In the genomic region with DNA sequence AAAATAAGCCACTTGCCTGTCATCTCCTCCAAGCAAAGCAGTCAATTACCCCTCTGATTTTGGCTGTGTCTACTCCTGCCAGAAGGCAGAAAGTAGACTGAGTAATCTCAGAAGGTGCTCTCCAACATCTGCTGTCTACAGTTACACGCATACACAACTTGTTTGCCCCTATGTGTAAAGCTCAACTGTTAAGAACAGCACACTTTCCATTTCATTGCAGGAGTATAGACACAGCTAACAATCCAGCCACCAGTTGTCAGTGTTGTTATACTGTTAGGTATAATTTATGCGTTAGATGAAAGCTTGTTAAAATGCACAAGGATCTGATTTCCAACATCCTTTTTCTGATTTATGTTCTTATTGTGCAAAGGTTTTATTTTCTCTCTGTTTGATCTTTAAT, we compare ENCODE assay signal across 1 cellular context.
TF ChIP-seq lines count a peak whose summit lies in the region.

No MANE protein-coding gene starts in this region.

TF ChIP-seq in HCT116, 20 proteins besides CTCF, POLR2A, EP300 and RAD21 (continued from another document):
- TF ChIP-seq, protein P1, sequence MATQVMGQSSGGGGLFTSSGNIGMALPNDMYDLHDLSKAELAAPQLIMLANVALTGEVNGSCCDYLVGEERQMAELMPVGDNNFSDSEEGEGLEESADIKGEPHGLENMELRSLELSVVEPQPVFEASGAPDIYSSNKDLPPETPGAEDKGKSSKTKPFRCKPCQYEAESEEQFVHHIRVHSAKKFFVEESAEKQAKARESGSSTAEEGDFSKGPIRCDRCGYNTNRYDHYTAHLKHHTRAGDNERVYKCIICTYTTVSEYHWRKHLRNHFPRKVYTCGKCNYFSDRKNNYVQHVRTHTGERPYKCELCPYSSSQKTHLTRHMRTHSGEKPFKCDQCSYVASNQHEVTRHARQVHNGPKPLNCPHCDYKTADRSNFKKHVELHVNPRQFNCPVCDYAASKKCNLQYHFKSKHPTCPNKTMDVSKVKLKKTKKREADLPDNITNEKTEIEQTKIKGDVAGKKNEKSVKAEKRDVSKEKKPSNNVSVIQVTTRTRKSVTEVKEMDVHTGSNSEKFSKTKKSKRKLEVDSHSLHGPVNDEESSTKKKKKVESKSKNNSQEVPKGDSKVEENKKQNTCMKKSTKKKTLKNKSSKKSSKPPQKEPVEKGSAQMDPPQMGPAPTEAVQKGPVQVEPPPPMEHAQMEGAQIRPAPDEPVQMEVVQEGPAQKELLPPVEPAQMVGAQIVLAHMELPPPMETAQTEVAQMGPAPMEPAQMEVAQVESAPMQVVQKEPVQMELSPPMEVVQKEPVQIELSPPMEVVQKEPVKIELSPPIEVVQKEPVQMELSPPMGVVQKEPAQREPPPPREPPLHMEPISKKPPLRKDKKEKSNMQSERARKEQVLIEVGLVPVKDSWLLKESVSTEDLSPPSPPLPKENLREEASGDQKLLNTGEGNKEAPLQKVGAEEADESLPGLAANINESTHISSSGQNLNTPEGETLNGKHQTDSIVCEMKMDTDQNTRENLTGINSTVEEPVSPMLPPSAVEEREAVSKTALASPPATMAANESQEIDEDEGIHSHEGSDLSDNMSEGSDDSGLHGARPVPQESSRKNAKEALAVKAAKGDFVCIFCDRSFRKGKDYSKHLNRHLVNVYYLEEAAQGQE (IDR thresholded peaks at IDR 0.05; ENCODE audit: low read depth): no peak
